1 cellular context compared by ENCODE assay signal in genomic region chr9:91844170-91844569, GRCh38.
TF ChIP-seq lines count a peak whose summit lies in the region.

No MANE protein-coding gene starts in this region.

TF ChIP-seq in HepG2, 621 proteins besides CTCF, POLR2A, EP300 and RAD21 (continued from another document):
- TF ChIP-seq THRA (CRISPR knock-in tag; IDR thresholded peaks at IDR 0.05; ENCODE audit: borderline replicate concordance) (no peak), ZNF160 (CRISPR knock-in tag; IDR thresholded peaks at IDR 0.05) (no peak), ZFP82 (CRISPR knock-in tag; IDR thresholded peaks at IDR 0.05; ENCODE audit: borderline replicate concordance) (no peak), NFIC (IDR thresholded peaks at IDR 0.05; ENCODE audit: low read length) (no peak), SNAPC4 (CRISPR knock-in tag; IDR thresholded peaks at IDR 0.05) (no peak), HES4 (CRISPR knock-in tag; IDR thresholded peaks at IDR 0.05; ENCODE audit: borderline replicate concordance) (no peak), ZMYM3 (CRISPR knock-in tag; IDR thresholded peaks at IDR 0.05) (no peak), ZNF142 (CRISPR knock-in tag; IDR thresholded peaks at IDR 0.05) (no peak), MLX (CRISPR knock-in tag; IDR thresholded peaks at IDR 0.05) (no peak), SCMH1 (CRISPR knock-in tag; IDR thresholded peaks at IDR 0.05; ENCODE audit: borderline replicate concordance) (no peak)
TF ChIP-seq in HepG2: peak in this region for 0.
